In the genomic region with DNA sequence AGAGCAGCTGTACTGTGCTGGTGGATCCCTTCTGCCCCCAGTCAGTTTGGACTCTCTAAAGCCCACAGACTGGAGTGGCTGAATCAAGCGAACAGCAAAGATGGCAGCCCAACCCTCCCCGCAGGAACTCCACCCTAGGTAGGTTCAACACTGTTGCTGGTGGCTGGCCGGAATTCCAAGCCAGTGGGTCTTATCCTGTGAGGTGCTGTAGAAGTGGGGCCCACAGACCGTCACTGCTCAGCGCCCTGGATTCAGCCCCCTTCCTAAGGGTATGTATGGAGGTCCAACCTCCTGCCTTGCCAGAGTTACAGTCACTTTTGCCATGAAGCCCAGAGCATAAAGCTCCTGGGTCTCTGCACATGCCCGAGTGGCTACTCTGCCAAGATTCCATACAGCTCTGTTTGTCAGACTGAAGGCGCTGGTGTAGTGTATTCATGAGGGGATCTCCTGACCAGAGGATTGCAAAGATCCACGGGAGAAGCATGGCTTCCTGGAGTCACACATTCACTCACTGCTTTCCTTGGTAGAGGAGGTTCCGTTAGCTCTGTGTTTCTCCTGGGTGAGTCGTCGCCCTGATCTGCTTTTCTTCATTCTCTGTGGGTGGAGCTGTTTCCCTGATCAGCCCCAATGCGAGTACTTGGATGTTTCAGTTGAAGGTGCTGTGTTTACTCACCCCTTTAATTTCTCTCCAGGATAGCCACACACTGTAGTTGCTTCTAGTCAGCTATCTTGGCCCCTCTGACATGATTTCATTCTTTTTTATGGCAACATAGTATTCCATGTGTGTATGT, we compare ENCODE assay signal across 22 cellular contexts.
"Had no signal": no experiment of that assay in that cellular context is flagged by ENCODE, and none has a peak within 500 bp of the region (broad histone marks: within the 10 kb centered on the region; RNA-seq: fewer than 3 reads in every experiment).

No MANE protein-coding gene starts in this region.

- DNase-seq: activated CD4-positive, alpha-beta T cell treated with anti-CD3 and anti-CD28 coated beads, Interleukin-2, amount 50 U/mL, for 48 hours; activated CD4-positive, CD25-positive, alpha-beta regulatory T cell treated with anti-CD3 and anti-CD28 coated beads, Interleukin-2, amount 50 U/mL, for 72 hours; activated CD8-positive, alpha-beta memory T cell treated with anti-CD3 and anti-CD28 coated beads, Interleukin-2, amount 50 U/mL, for 48 hours; activated effector memory CD4-positive, alpha-beta T cell treated with Interleukin-2 at 50 U/mL for 16 hours; activated naive CD4-positive, alpha-beta T cell treated with anti-CD3 and anti-CD28 coated beads, Interleukin-2, amount 10 ng/mL, durations not matched to agents 7 days and 5 days; aorta; effector CD8-positive, alpha-beta T cell; kidney glomerular epithelial cell; naive thymus-derived CD4-positive, alpha-beta T cell; occipital lobe; right lobe of liver; tibial artery; WERI-Rb-1 had no signal

- H3K4me1 ChIP-seq: left lung, right lobe of liver, tibial artery had no signal

- H3K4me3 Mint-ChIP-seq: activated naive CD4-positive, alpha-beta T cell treated with anti-CD3 and anti-CD28 coated beads, Interleukin-2, amount 10 ng/mL, durations not matched to agents 7 days and 5 days; brain; dendritic cell treated with granulocyte-macrophage colony-stimulating factor and Interleukin-4, amounts not matched to agents 40 ng/mL and 50 ng/mL, for 4 days; naive thymus-derived CD4-positive, alpha-beta T cell; neural crest cell; stimulated activated naive CD8-positive, alpha-beta T cell treated with anti-CD3 and anti-CD28 coated beads, Interleukin-15, Interleukin-2, amounts not matched to agents 100 ng/mL and 50 ng/mL, for 24 hours had no signal

- H3K27me3 ChIP-seq: foreskin keratinocyte, left lung, right lobe of liver, tibial artery had no signal

- H3K36me3 Mint-ChIP-seq: activated naive CD4-positive, alpha-beta T cell treated with anti-CD3 and anti-CD28 coated beads, Interleukin-2, amount 10 ng/mL, durations not matched to agents 7 days and 5 days; brain had no signal

- H3K27ac ChIP-seq: foreskin keratinocyte, left lung, right lobe of liver, skin epidermis, tibial artery, WERI-Rb-1 had no signal

- FAIRE-seq: urothelium cell line had no signal

- ATAC-seq: foreskin keratinocyte; left lung; naive thymus-derived CD4-positive, alpha-beta T cell; right lobe of liver had no signal

- H3K36me3 ChIP-seq: left lung, right lobe of liver, tibial artery, WERI-Rb-1 had no signal

- H3K9me3 ChIP-seq: right lobe of liver, tibial artery had no signal

- H3K4me1 Mint-ChIP-seq: activated naive CD4-positive, alpha-beta T cell treated with anti-CD3 and anti-CD28 coated beads, Interleukin-2, amount 10 ng/mL, durations not matched to agents 7 days and 5 days; brain; naive thymus-derived CD4-positive, alpha-beta T cell had no signal

- H3K4me3 ChIP-seq: left lung, lung, right lobe of liver, skin epidermis, tibial artery had no signal

- H3K27me3 Mint-ChIP-seq: activated naive CD4-positive, alpha-beta T cell treated with anti-CD3 and anti-CD28 coated beads, Interleukin-2, amount 10 ng/mL, durations not matched to agents 7 days and 5 days; dendritic cell treated with granulocyte-macrophage colony-stimulating factor and Interleukin-4, amounts not matched to agents 40 ng/mL and 50 ng/mL, for 4 days; naive thymus-derived CD4-positive, alpha-beta T cell; stimulated activated naive CD8-positive, alpha-beta T cell treated with anti-CD3 and anti-CD28 coated beads, Interleukin-15, Interleukin-2, amounts not matched to agents 100 ng/mL and 50 ng/mL, for 24 hours had no signal
